In genomic region chr11:94715225-94715624, GRCh38 we compare ENCODE assay signal across 29 cellular contexts.
"Had no signal": no experiment of that assay in that cellular context is flagged by ENCODE, and none has a peak within 500 bp of the region (broad histone marks: within the 10 kb centered on the region; RNA-seq: fewer than 3 reads in every experiment).

No MANE protein-coding gene starts in this region.

- H3K4me3 Mint-ChIP-seq: stimulated activated effector memory CD8-positive, alpha-beta T cell treated with anti-CD3 and anti-CD28 coated beads, Interleukin-12 subunit alpha, Interleukin-12 subunit beta, amount 100 ng/mL, for 72 hours; stimulated activated memory B cell treated with anti-CD40 and anti-IgM and Interleukin-4, amounts not matched to agents 10 μg/mL and 1 μg/mL and 100 μg/mL, for 72 hours; stimulated activated naive B cell treated with anti-CD40 and anti-IgM and Interleukin-4, amounts not matched to agents 10 μg/mL and 1 μg/mL and 100 μg/mL, for 72 hours; stimulated activated naive CD8-positive, alpha-beta T cell treated with anti-CD3 and anti-CD28 coated beads, Interleukin-15, amount 100 ng/mL, for 72 hours; stimulated activated naive CD8-positive, alpha-beta T cell treated with anti-CD3 and anti-CD28 coated beads, Interleukin-15, Interleukin-2, amounts not matched to agents 100 ng/mL and 50 ng/mL, for 24 hours; type B pancreatic cell had no signal

- H3K27me3 ChIP-seq: stomach, suprapubic skin, testis, thyroid gland, tibial artery, tibial nerve, upper lobe of left lung, upper lobe of right lung, uterus, vagina had no signal

- ATAC-seq: stimulated activated effector memory CD8-positive, alpha-beta T cell treated with anti-CD3 and anti-CD28 coated beads, Interleukin-12 subunit alpha, Interleukin-12 subunit beta, amount 100 ng/mL, for 72 hours; stimulated activated memory B cell treated with anti-CD40 and anti-IgM and Interleukin-4, amounts not matched to agents 10 μg/mL and 1 μg/mL and 100 μg/mL, for 72 hours; stimulated activated naive B cell treated with anti-CD40 and anti-IgM and Interleukin-4, amounts not matched to agents 10 μg/mL and 1 μg/mL and 100 μg/mL, for 72 hours; stimulated activated naive CD8-positive, alpha-beta T cell treated with anti-CD3 and anti-CD28 coated beads, Interleukin-15, amount 100 ng/mL, for 72 hours; stimulated activated naive CD8-positive, alpha-beta T cell treated with anti-CD3 and anti-CD28 coated beads, Interleukin-15, Interleukin-2, amounts not matched to agents 100 U/mL and 50 U/mL, for 24 hours; upper lobe of right lung had no signal

- FAIRE-seq: urothelium cell line had no signal

- DNase-seq: stimulated activated CD4-positive, alpha-beta T cell treated with anti-CD3 and anti-CD28 coated beads, Interleukin-2, amount 100 ng/mL, for 48 hours; stimulated activated CD4-positive, alpha-beta T cell treated with anti-CD3 and anti-CD28 coated beads, Interleukin-4, amount 100 ng/mL, for 1 hour; stimulated activated CD4-positive, alpha-beta T cell treated with anti-CD3 and anti-CD28 coated beads, Interleukin-4, amount 100 ng/mL, for 24 hours; stimulated activated CD4-positive, alpha-beta T cell treated with anti-CD3 and anti-CD28 coated beads, Interleukin-4, amount 100 ng/mL, for 4 hours; stimulated activated CD8-positive, alpha-beta memory T cell treated with anti-CD3 and anti-CD28 coated beads, Interleukin-4, amount 100 ng/mL, for 48 hours; stimulated activated naive B cell treated with anti-CD40 and anti-IgM and Interleukin-4, amounts not matched to agents 10 μg/mL and 1 μg/mL and 100 μg/mL, for 72 hours; stimulated activated naive CD4-positive, alpha-beta T cell; stimulated activated naive CD4-positive, alpha-beta T cell treated with Interleukin-2 at 50 U/mL for 16 hours; stimulated activated naive CD8-positive, alpha-beta T cell treated with anti-CD3 and anti-CD28 coated beads, Interleukin-15, amount 100 ng/mL, for 72 hours; stimulated activated naive CD8-positive, alpha-beta T cell treated with anti-CD3 and anti-CD28 coated beads, Interleukin-15, Interleukin-2, amounts not matched to agents 100 U/mL and 50 U/mL, for 24 hours; stomach; substantia nigra; testis; thyroid gland; tibial artery; transverse colon; trophoblast cell; upper lobe of left lung; upper lobe of right lung; uterus had no signal

- H3K4me1 Mint-ChIP-seq: stimulated activated effector memory CD8-positive, alpha-beta T cell treated with anti-CD3 and anti-CD28 coated beads, Interleukin-12 subunit alpha, Interleukin-12 subunit beta, amount 100 ng/mL, for 72 hours; stimulated activated memory B cell treated with anti-CD40 and anti-IgM and Interleukin-4, amounts not matched to agents 10 μg/mL and 1 μg/mL and 100 μg/mL, for 72 hours; stimulated activated naive B cell treated with anti-CD40 and anti-IgM and Interleukin-4, amounts not matched to agents 10 μg/mL and 1 μg/mL and 100 μg/mL, for 72 hours; stimulated activated naive CD8-positive, alpha-beta T cell treated with anti-CD3 and anti-CD28 coated beads, Interleukin-15, amount 100 ng/mL, for 72 hours had no signal

- H3K36me3 ChIP-seq: stomach, suprapubic skin, thoracic aorta, thyroid gland, tibial artery, tibial nerve, transverse colon, upper lobe of left lung, upper lobe of right lung, uterus, vagina had no signal

- H3K27ac ChIP-seq: stomach, suprapubic skin, testis, thoracic aorta, thyroid gland, tibial artery, tibial nerve, transverse colon, upper lobe of left lung, upper lobe of right lung, uterus, vagina had no signal

- H3K27me3 Mint-ChIP-seq: type B pancreatic cell had no signal

- H3K9me3 ChIP-seq: stomach, suprapubic skin, testis, thoracic aorta, thyroid gland, tibial artery, upper lobe of left lung, upper lobe of right lung, uterus, vagina had no signal

- H3K4me1 ChIP-seq: stomach, suprapubic skin, testis, thyroid gland, tibial artery, tibial nerve, transverse colon, upper lobe of left lung, upper lobe of right lung, uterus, vagina had no signal

- H3K27ac Mint-ChIP-seq: stimulated activated effector memory CD8-positive, alpha-beta T cell treated with anti-CD3 and anti-CD28 coated beads, Interleukin-12 subunit alpha, Interleukin-12 subunit beta, amount 100 ng/mL, for 72 hours; stimulated activated memory B cell treated with anti-CD40 and anti-IgM and Interleukin-4, amounts not matched to agents 10 μg/mL and 1 μg/mL and 100 μg/mL, for 72 hours; stimulated activated naive B cell treated with anti-CD40 and anti-IgM and Interleukin-4, amounts not matched to agents 10 μg/mL and 1 μg/mL and 100 μg/mL, for 72 hours; stimulated activated naive CD8-positive, alpha-beta T cell treated with anti-CD3 and anti-CD28 coated beads, Interleukin-15, Interleukin-2, amounts not matched to agents 100 ng/mL and 50 ng/mL, for 24 hours; type B pancreatic cell had no signal

- H3K4me3 ChIP-seq: stomach, suprapubic skin, testis, thoracic aorta, thyroid gland, tibial artery, tibial nerve, transverse colon, upper lobe of left lung, upper lobe of right lung, uterus, vagina had no signal

- H3K36me3 Mint-ChIP-seq: stimulated activated effector memory CD8-positive, alpha-beta T cell treated with anti-CD3 and anti-CD28 coated beads, Interleukin-12 subunit alpha, Interleukin-12 subunit beta, amount 100 ng/mL, for 72 hours; stimulated activated memory B cell treated with anti-CD40 and anti-IgM and Interleukin-4, amounts not matched to agents 10 μg/mL and 1 μg/mL and 100 μg/mL, for 72 hours; stimulated activated naive B cell treated with anti-CD40 and anti-IgM and Interleukin-4, amounts not matched to agents 10 μg/mL and 1 μg/mL and 100 μg/mL, for 72 hours; type B pancreatic cell had no signal

- H3K9me3 Mint-ChIP-seq: stimulated activated memory B cell treated with anti-CD40 and anti-IgM and Interleukin-4, amounts not matched to agents 10 μg/mL and 1 μg/mL and 100 μg/mL, for 72 hours; stimulated activated naive CD8-positive, alpha-beta T cell treated with anti-CD3 and anti-CD28 coated beads, Interleukin-15, amount 100 ng/mL, for 72 hours; stimulated activated naive CD8-positive, alpha-beta T cell treated with anti-CD3 and anti-CD28 coated beads, Interleukin-15, Interleukin-2, amounts not matched to agents 100 ng/mL and 50 ng/mL, for 24 hours; type B pancreatic cell had no signal
